In genomic region chr19:13165091-13165997, GRCh38 we compare ENCODE assay signal across 8 cellular contexts. TPM values are rescaled to one million over a fixed set of nuclear protein-coding genes. Genes with fewer than 3 reads are reported as not detected.
A peak's percentile ranks its signal among the peaks of the same experiment; 100 is the strongest.
DNase-seq lines count a peak whose midpoint lies in the region; ATAC-seq and TF ChIP-seq lines count a peak whose summit lies in the region.

No MANE protein-coding gene starts in this region.

- H3K36me3 Mint-ChIP-seq in MCF 10A (ENCODE audit: insufficient read depth, unreplicated experiment) (no peaks in the 10 kb centered on the region), mesothelial cell of epicardium (no peaks in the 10 kb centered on the region)

- peaks cover 21% of the 10 kb centered on the region for H3K4me1 ChIP-seq in cardiac muscle cell (ENCODE audit: low read depth)
- no peaks in the 10 kb centered on the region for H3K4me1 ChIP-seq in aorta (ENCODE audit: control insufficient read depth in 1 of 2, insufficient read depth in 2 of 2, low read length in 2 of 2)

- H3K4me3 Mint-ChIP-seq in MCF 10A (ENCODE audit: unreplicated experiment): peak overlapping the region; percentile 62
- H3K4me3 Mint-ChIP-seq in mesothelial cell of epicardium: no peak overlapping the region

- WGBS in aorta, 2 donors: 77% methylated on average over 20 of the region's 20 CpGs

- peak overlapping the region; percentile 59 for H3K27ac ChIP-seq in cardiac muscle cell
- peak overlapping the region; percentile 5 to 54 for H3K27ac ChIP-seq in aorta (ENCODE audit: low read depth in 1 of 2, low read length in 2 of 2)

- DNase-seq in cardiac muscle cell (ENCODE audit: low read depth in 1 of 2, low spot score in 1 of 2) (peak in 1 of 2 donors; percentile 47), Right ventricle myocardium superior (no peak), MCF 10A (ENCODE audit: unreplicated experiment) (peak; percentile 32), mesothelial cell of epicardium (ENCODE audit: low spot score in 2 of 2, unreplicated experiment in 2 of 2) (no peak), aorta (no peak), activated gamma-delta T cell treated with Interleukin-2 at 50 U/mL for 16 hours (no peak), H4 (ENCODE audit: low spot score) (no peak)

- H3K4me1 Mint-ChIP-seq in MCF 10A (ENCODE audit: insufficient read depth, unreplicated experiment) (peaks cover 33% of the 10 kb centered on the region), mesothelial cell of epicardium (peaks cover 53% of the 10 kb centered on the region)

- TF ChIP-seq CTCF in cardiac muscle cell (IDR thresholded peaks at IDR 0.05; ENCODE audit: low read depth, low read length) (no peak), MCF 10A (IDR thresholded peaks at IDR 0.05; ENCODE audit: unreplicated experiment) (no peak), mesothelial cell of epicardium (IDR thresholded peaks at IDR 0.05; ENCODE audit: unreplicated experiment) (no peak)

- H3K27me3 Mint-ChIP-seq in MCF 10A (ENCODE audit: insufficient read depth, unreplicated experiment) (no peaks in the 10 kb centered on the region), mesothelial cell of epicardium (ENCODE audit: low read depth) (no peaks in the 10 kb centered on the region)

- H3K27me3 ChIP-seq in cardiac muscle cell: no peaks in the 10 kb centered on the region
- no peaks in the 10 kb centered on the region for H3K27me3 ChIP-seq in aorta (ENCODE audit: control insufficient read depth in 1 of 2, insufficient read depth in 2 of 2, low read length in 1 of 2)

- POLR2A ChIA-PET in MCF 10A (lab: Yijun Ruan, JAX): interaction anchor here (1.0 to 7.2 kb wide), 6 partner anchors 10 to 188 kb away, joined by 3 to 101 read pairs (median 22); partner anchors contain the start of genes IER2 and STX10

- no peaks in the 10 kb centered on the region for H3K9me3 Mint-ChIP-seq in MCF 10A (ENCODE audit: unreplicated experiment)
- H3K9me3 Mint-ChIP-seq in mesothelial cell of epicardium: no peaks in the 10 kb centered on the region

- H3K36me3 ChIP-seq in cardiac muscle cell (no peaks in the 10 kb centered on the region), aorta (ENCODE audit: control insufficient read depth in 1 of 2, insufficient read depth in 2 of 2, low read length in 1 of 2) (no peaks in the 10 kb centered on the region)

- intact Hi-C loops in Right ventricle myocardium superior (cut with DNase I): no loop called here
- intact Hi-C loops in MCF 10A (cut with micrococcal nuclease): loop anchor here (5.0 kb wide), 1 partner anchor 48 kb away; the partner anchor contains the start of genes NACC1 and TRMT1
- intact Hi-C loops in aorta (cut with DNase I): loop anchor here in 1 of 2 donors (5.0 kb wide), 1 partner anchor 42 kb away; no protein-coding TSS in a partner anchor

- H3K9me3 ChIP-seq in cardiac muscle cell (ENCODE audit: low read depth) (no peaks in the 10 kb centered on the region), aorta (ENCODE audit: control insufficient read depth, low read length) (no peaks in the 10 kb centered on the region)

- no peak for ATAC-seq in Right ventricle myocardium superior (ENCODE audit: poor library complexity)
- ATAC-seq in aorta (ENCODE audit: low FRiP score): no peak
- ATAC-seq in GM19324 (IDR thresholded peaks at IDR 0.05; ENCODE audit: low FRiP score, unreplicated experiment): no peak

- CTCF ChIA-PET in MCF 10A (lab: Yijun Ruan, JAX): interaction anchor here (0.6 to 1.4 kb wide), 3 partner anchors 31 to 187 kb away, joined by 3 to 4 read pairs (median 4); no protein-coding TSS in a partner anchor

- BruUV-seq in MCF 10A (replicated peaks; lab: Mats Ljungman, UMichigan): no TSS peak

- H3K27ac Mint-ChIP-seq in MCF 10A (ENCODE audit: low read depth, unreplicated experiment) (peak overlapping the region; percentile 85), mesothelial cell of epicardium (peak overlapping the region; percentile 98)

- H3K4me3 ChIP-seq in cardiac muscle cell (no peak overlapping the region), aorta (ENCODE audit: low read length in 2 of 2) (no peak overlapping the region)

RNA-seq across cellular contexts. Expression of gene IER2, which starts 15.1 kb away (rescaled TPM):
- total RNA-seq in cardiac muscle cell (60.3 and 110 TPM in 2 replicates), Right ventricle myocardium superior (17.7 TPM), MCF 10A (2022) (63.0 and 92.3 TPM in 2 replicates), mesothelial cell of epicardium (278 to 284 TPM (median 282 TPM) in 3 replicates), aorta (100 to 1,000 TPM; 143 to 239 TPM)
- polyA plus RNA-seq in cardiac muscle cell (77.6 and 88.9 TPM in 2 replicates), aorta (100 to 1,000 TPM in 1 of 2 donors, 10 to 100 TPM in 1; 39.7 to 269 TPM)
- 6.4 and 14.6 TPM in 2 replicates for total RNA-seq in H4 (2014; rRNA removed; shearing (Covaris generic))

RNA-seq across cellular contexts. Expression of gene STX10, which starts 15.2 kb away (rescaled TPM):
- 95.5 and 110 TPM in 2 replicates for total RNA-seq in cardiac muscle cell
- polyA plus RNA-seq in cardiac muscle cell: 65.2 and 71.1 TPM in 2 replicates
- total RNA-seq in Right ventricle myocardium superior: 38.2 TPM
- total RNA-seq in MCF 10A (2022): 35.2 and 37.9 TPM in 2 replicates
- total RNA-seq in mesothelial cell of epicardium: 52.7 to 58.4 TPM (median 56.7 TPM) in 3 replicates
- total RNA-seq in aorta: 10 to 100 TPM; 33.0 to 47.4 TPM
- 100 to 1,000 TPM in 1 of 2 donors, 10 to 100 TPM in 1; 70.5 to 105 TPM for polyA plus RNA-seq in aorta
- 68.5 and 94.4 TPM in 2 replicates for total RNA-seq in H4 (2014; rRNA removed; shearing (Covaris generic))

RNA-seq across cellular contexts. Expression of gene NACC1, which starts 47.3 kb away (rescaled TPM):
- total RNA-seq in cardiac muscle cell (75.1 and 93.7 TPM in 2 replicates), Right ventricle myocardium superior (44.6 TPM), MCF 10A (2022) (55.9 and 67.3 TPM in 2 replicates), mesothelial cell of epicardium (63.0 to 76.4 TPM (median 74.5 TPM) in 3 replicates), aorta (10 to 100 TPM; 26.0 to 37.4 TPM)
- polyA plus RNA-seq in cardiac muscle cell (9.8 and 13.3 TPM in 2 replicates), aorta (1 to 10 TPM; 5.0 to 7.8 TPM)
- total RNA-seq in H4 (2014; rRNA removed; shearing (Covaris generic)): 46.2 and 55.0 TPM in 2 replicates

RNA-seq across cellular contexts. Expression of gene TRMT1, which starts 48.8 kb away (rescaled TPM):
- total RNA-seq in cardiac muscle cell (45.9 and 48.5 TPM in 2 replicates), Right ventricle myocardium superior (18.4 TPM), MCF 10A (2022) (47.5 and 63.2 TPM in 2 replicates), mesothelial cell of epicardium (53.9 to 58.6 TPM (median 57.0 TPM) in 3 replicates), aorta (10 to 100 TPM; 23.9 to 26.5 TPM)
- polyA plus RNA-seq in cardiac muscle cell (37.7 and 56.0 TPM in 2 replicates), aorta (10 to 100 TPM; 17.9 to 62.2 TPM)
- total RNA-seq in H4 (2014; rRNA removed; shearing (Covaris generic)): 22.5 and 35.1 TPM in 2 replicates
